8 cellular contexts compared by ENCODE assay signal in the genomic region with DNA sequence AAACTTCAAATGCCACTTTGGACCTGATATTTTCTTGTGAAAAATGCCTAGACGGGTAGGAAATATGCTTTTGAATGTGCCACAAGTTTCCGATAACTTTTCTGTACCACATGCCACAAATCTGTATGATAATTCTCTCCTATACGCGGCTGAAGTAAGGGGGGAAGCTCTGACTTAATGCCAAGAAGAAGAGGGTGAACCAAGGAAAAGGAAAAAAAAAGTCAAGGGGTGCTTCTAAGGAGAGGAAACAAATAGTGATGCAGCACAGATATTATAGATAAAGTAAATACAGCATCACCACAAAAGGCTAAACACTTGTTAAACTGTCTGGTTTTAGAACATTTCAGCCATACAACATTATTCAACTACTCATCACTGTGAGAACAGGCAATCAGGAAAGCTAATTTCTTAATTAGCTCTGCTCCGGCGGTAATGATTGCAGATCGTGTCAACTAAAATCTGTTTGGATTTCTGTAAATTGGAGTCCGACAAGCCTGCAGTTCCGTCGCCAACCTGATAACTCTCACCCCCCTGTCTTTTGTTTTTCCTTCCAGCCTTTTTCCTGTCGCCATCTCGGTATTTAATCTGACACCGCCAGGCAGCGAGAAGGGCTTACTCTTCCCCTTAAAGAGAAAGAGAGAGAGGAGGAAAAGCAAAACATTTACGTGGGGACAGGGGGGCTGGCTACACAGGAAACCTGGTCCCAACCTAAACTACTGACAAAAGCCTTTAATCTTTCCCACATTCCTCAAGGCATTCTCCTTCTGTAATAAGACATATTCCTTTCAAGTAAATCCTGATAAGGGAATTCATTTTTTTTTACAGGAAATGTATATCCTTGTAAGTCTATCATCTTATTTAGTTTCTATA.
DNase-seq lines count a peak whose midpoint lies in the region; ATAC-seq, FAIRE-seq and TF ChIP-seq lines count a peak whose summit lies in the region.

No MANE protein-coding gene starts in this region.

- H3K27me3 ChIP-seq in gastroesophageal sphincter = no peaks in the 10 kb centered on the region
- H3K27me3 ChIP-seq in sigmoid colon = no peaks in the 10 kb centered on the region

- H3K36me3 ChIP-seq in ES-I3 (ENCODE audit: insufficient read depth, low read length) (no peaks in the 10 kb centered on the region), gastroesophageal sphincter (no peaks in the 10 kb centered on the region), sigmoid colon (no peaks in the 10 kb centered on the region)

- DNase-seq in SK-N-DZ (ENCODE audit: low spot score) (peak; percentile 53), sigmoid colon (no peak), AG08396 (ENCODE audit: low spot score) (no peak), T1000 (lab: John Stamatoyannopoulos, UW) (no peak), GM19239 (ENCODE audit: insufficient read length, low spot score) (no peak)

- FAIRE-seq in GM19239 (lab: Jason Lieb, UNC) = no peak

- peak overlapping the region in 1 of 2 donors; percentile 9 for H3K4me3 ChIP-seq in gastroesophageal sphincter
- H3K4me3 ChIP-seq in sigmoid colon = no peak overlapping the region

- H3K27ac ChIP-seq in gastroesophageal sphincter (peak overlapping the region in 3 of 4 donors; percentile 20 to 54 (median 51)), sigmoid colon (peak overlapping the region; percentile 20 to 38 (median 34))

- TF ChIP-seq EP300 in gastroesophageal sphincter (IDR thresholded peaks at IDR 0.05) (no peak), sigmoid colon (IDR thresholded peaks at IDR 0.05) (no peak)

- peaks cover 48% of the 10 kb centered on the region for H3K4me1 ChIP-seq in ES-I3 (ENCODE audit: insufficient read depth, low read length)
- H3K4me1 ChIP-seq in gastroesophageal sphincter = peaks cover 0 to 38% (median 3%) of the 10 kb centered on the region in 3 donors
- peaks cover 0 to 10% (median 3%) of the 10 kb centered on the region in 4 donors for H3K4me1 ChIP-seq in sigmoid colon

- no peak for TF ChIP-seq POLR2A in gastroesophageal sphincter (IDR thresholded peaks at IDR 0.05)
- no peak for TF ChIP-seq POLR2A in sigmoid colon (IDR thresholded peaks at IDR 0.05)

- ATAC-seq in gastroesophageal sphincter = no peak
- ATAC-seq in HG02885 (IDR thresholded peaks at IDR 0.05; ENCODE audit: poor library complexity, unreplicated experiment) = no peak

- WGBS in gastroesophageal sphincter (ENCODE audit: low coverage in 1 of 2), 2 donors = 47 to 51% methylated on average over 13 to 15 of the region's 15 CpGs
- WGBS in sigmoid colon, 2 donors = 26 to 31% methylated on average over 15 of the region's 15 CpGs

- intact Hi-C loops in sigmoid colon (cut with DNase I) = no loop called here

- H3K9me3 ChIP-seq in ES-I3 (ENCODE audit: control insufficient read depth, insufficient read depth, low read length) (no peaks in the 10 kb centered on the region), gastroesophageal sphincter (no peaks in the 10 kb centered on the region), sigmoid colon (no peaks in the 10 kb centered on the region)

- peak overlapping the region; percentile 15; the same call in 1 of the 2 replicates for H3K9ac ChIP-seq in ES-I3 (ENCODE audit: low read depth, low read length)

- TF ChIP-seq CTCF in gastroesophageal sphincter (IDR thresholded peaks at IDR 0.05) (peak in 1 of 4 experiments; percentile 9), sigmoid colon (IDR thresholded peaks at IDR 0.05) (no peak)
